ENCODE assay signal across 13 cellular contexts in genomic region chr17:62833816-62834215, GRCh38. TPM values are rescaled to one million over a fixed set of nuclear protein-coding genes. Genes with fewer than 3 reads are reported as not detected.
"Had no signal": no experiment of that assay in that cellular context is flagged by ENCODE, and none has a peak within 500 bp of the region (broad histone marks: within the 10 kb centered on the region; RNA-seq: fewer than 3 reads in every experiment).

No MANE protein-coding gene starts in this region.

RNA-seq across cellular contexts. Expression of gene MARCHF10, which starts 25.7 kb away (rescaled TPM):
- total RNA-seq: activated naive CD4-positive, alpha-beta T cell treated with anti-CD3 and anti-CD28 coated beads for 36 hours; activated naive CD4-positive, alpha-beta T cell treated with anti-CD3 and anti-CD28 coated beads, Interleukin-2, amount 50 U/mL, for 72 hours; activated naive CD8-positive, alpha-beta T cell treated with anti-CD3 and anti-CD28 coated beads for 36 hours; activated T-cell treated with anti-CD3 and anti-CD28 coated beads, Interleukin-2, amount 50 U/mL, for 4 hours; activated T-cell treated with anti-CD3 and anti-CD28 coated beads, Interleukin-2, amount 50 U/mL, for 72 hours; activated T-helper 1 cell treated with anti-CD3 and anti-CD28 coated beads, Interleukin-12 subunit alpha, Interleukin-12 subunit beta, Interleukin-2, Interleukin-4 antibody, amounts not matched to agents 30 ng/mL and 10 ng/mL and 1 ng/mL, durations not matched to agents 14 hours and 24 hours and 36 hours; activated T-helper 2 cell treated with anti-CD3 and anti-CD28 coated beads, Interferon-gamma antibody, Interleukin-2, Interleukin-4, amounts not matched to agents 10 μg/mL and 5 μg/mL and 100 μg/mL, durations not matched to agents 14 hours and 24 hours and 36 hours; adrenal gland; aorta; ascending aorta; astrocyte; bronchial epithelial cell; cardiac septum had no signal
- polyA plus RNA-seq: aorta had no signal
